In the genomic region with DNA sequence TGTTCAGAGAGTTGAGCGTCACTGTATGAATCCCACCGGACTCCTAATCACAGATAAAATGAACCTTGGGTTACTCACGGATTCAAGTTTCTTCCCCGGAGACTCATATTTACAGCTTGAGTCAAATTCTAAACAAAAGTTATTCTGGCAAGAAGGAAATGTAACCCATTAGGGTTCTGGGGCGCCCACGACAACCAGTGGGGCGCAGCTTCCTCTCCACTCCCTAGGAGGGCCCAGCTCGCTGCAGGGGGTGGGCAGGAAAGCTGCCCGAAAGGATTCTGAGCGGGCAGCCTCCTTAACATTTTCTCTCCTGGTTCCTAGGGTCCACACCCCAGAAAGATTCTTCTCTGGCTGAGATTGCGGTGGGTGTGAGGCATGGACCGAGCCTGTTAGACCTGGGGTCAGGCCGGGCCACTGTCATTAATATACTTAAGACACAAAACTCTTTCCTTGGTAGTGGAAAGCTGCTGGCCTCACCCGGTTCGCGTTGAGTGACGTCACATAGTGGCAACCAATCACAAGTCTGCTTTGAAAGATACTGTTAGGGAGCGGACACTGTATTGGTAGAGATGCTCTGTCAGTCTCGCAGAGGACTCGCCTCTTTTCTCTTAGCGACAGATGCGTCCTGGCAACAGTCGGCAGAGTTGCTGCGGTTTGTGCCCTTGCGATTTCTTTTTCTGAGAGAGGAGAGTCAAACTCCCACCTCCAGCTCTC, we compare ENCODE assay signal across 8 cellular contexts. TPM values are rescaled to one million over a fixed set of nuclear protein-coding genes. Genes with fewer than 3 reads are reported as not detected.
DNase-seq lines count a peak whose midpoint lies in the region; ATAC-seq, FAIRE-seq and TF ChIP-seq lines count a peak whose summit lies in the region.

No MANE protein-coding gene starts in this region.

- WGBS in ectodermal cell, 2 experiments, result 13 to 14% methylated on average over 25 of the region's 25 CpGs
- WGBS in lower leg skin, 2 donors, result 6 to 7% methylated on average over 25 of the region's 25 CpGs

- no peak for TF ChIP-seq POLR2A in lower leg skin (IDR thresholded peaks at IDR 0.05)

- FAIRE-seq in A204.1 (lab: Jason Lieb, UNC), result peak; percentile 98

- no peaks in the 10 kb centered on the region for H3K9me3 ChIP-seq in ectodermal cell (ENCODE audit: control insufficient read depth, low read length)

- no peaks in the 10 kb centered on the region for H3K36me3 ChIP-seq in ectodermal cell (ENCODE audit: control insufficient read depth, insufficient read depth, low read length)

- intact Hi-C loops in lower leg skin (cut with DNase I; ENCODE audit: low total_unique reads), result no loop called here

- H3K4me1 ChIP-seq in ectodermal cell (ENCODE audit: control insufficient read depth, insufficient read depth, low read length), result no peaks in the 10 kb centered on the region

- ATAC-seq in GM18868 (IDR thresholded peaks at IDR 0.05; ENCODE audit: unreplicated experiment), result peak; percentile 99
- ATAC-seq in HG03108 (IDR thresholded peaks at IDR 0.05; ENCODE audit: unreplicated experiment), result peak; percentile 99

- peaks cover 13% of the 10 kb centered on the region for H3K27me3 ChIP-seq in ectodermal cell (ENCODE audit: control insufficient read depth, insufficient read depth, low read length, poor library complexity, severe bottlenecking)

- H3K4me3 ChIP-seq in ectodermal cell (ENCODE audit: insufficient read depth, low read depth, low read length), result peak overlapping the region; percentile 50
- H3K4me3 ChIP-seq in lower leg skin (ENCODE audit: low read depth, poor library complexity, severe bottlenecking), result peak overlapping the region; percentile 27

- no peak for TF ChIP-seq CTCF in lower leg skin (IDR thresholded peaks at IDR 0.05)

- DNase-seq in NCI-H510A (lab: John Stamatoyannopoulos, UW) (peak; percentile 96), lower leg skin (ENCODE audit: low spot score in 2 of 2) (peak; percentile 96 to 97)
- DNase-seq in activated CD4-positive, alpha-beta T cell treated with anti-CD3 and anti-CD28 coated beads, Interleukin-2, amount 50 U/mL, for 4 hours, result peak; percentile 79 to 82
- peak; percentile 71 to 86 for DNase-seq in stimulated activated CD4-positive, alpha-beta T cell treated with anti-CD3 and anti-CD28 coated beads, Interleukin-4, amount 100 ng/mL, for 48 hours (ENCODE audit: low read depth in 2 of 2)

- H3K27ac ChIP-seq in ectodermal cell (ENCODE audit: insufficient read depth, low read depth, low read length, poor library complexity, severe bottlenecking), result no peak overlapping the region

RNA-seq across cellular contexts. Expression of gene MCOLN3, which starts 13.6 kb away (rescaled TPM):
- 0.59 TPM for polyA plus RNA-seq in ectodermal cell (2013, experiment 1 of 4)
- polyA plus RNA-seq in ectodermal cell (2013, experiment 2 of 4), result 0.43 TPM
- 0.27 TPM for polyA plus RNA-seq in ectodermal cell (2013, experiment 3 of 4)
- polyA plus RNA-seq in ectodermal cell (2013, experiment 4 of 4), result 0.32 TPM
- 1 to 10 TPM; 1.1 to 5.0 (median 3.7) TPM for total RNA-seq in lower leg skin
